ENCODE assay signal across 9 cellular contexts in genomic region chr5:44847453-44847852, GRCh38.
"Had no signal": no experiment of that assay in that cellular context is flagged by ENCODE, and none has a peak within 500 bp of the region (broad histone marks: within the 10 kb centered on the region; RNA-seq: fewer than 3 reads in every experiment).

No MANE protein-coding gene starts in this region.

- H3K27ac ChIP-seq: GM23248, KMS-11 had no signal

- FAIRE-seq: HTR-8/SVneo had no signal

- H3K9me3 ChIP-seq: HAP-1 had no signal

- H3K4me2 ChIP-seq: KMS-11 had no signal

- H3K9ac ChIP-seq: GM23248, KMS-11 had no signal

- ATAC-seq: HCT116 had no signal

- H3K4me3 ChIP-seq: GM23248, HAP-1 had no signal

- DNase-seq: GM23248, GOT3, H7, HFFc6, KBM-7 had no signal

- H3K36me3 ChIP-seq: HAP-1 had no signal

- H2AFZ ChIP-seq: GM23248 had no signal

- H3K4me1 ChIP-seq: HAP-1 had no signal
